8 cellular contexts compared by ENCODE assay signal in genomic region chr20:58233881-58234528, GRCh38. TPM values are rescaled to one million over a fixed set of nuclear protein-coding genes. Genes with fewer than 3 reads are reported as not detected.
A peak's percentile ranks its signal among the peaks of the same experiment; 100 is the strongest.
DNase-seq lines count a peak whose midpoint lies in the region; ATAC-seq and TF ChIP-seq lines count a peak whose summit lies in the region.

No MANE protein-coding gene starts in this region.

- H3K79me2 ChIP-seq in neural progenitor cell (ENCODE audit: low read depth) = no peaks in the 10 kb centered on the region

- H3K27me3 Mint-ChIP-seq in chondrocyte (ENCODE audit: low read depth) (peaks cover 10% of the 10 kb centered on the region), neural progenitor cell (ENCODE audit: insufficient read depth, low read depth) (peaks cover 20% of the 10 kb centered on the region)

- DNase-seq in NCI-H748 (lab: John Stamatoyannopoulos, UW; ENCODE audit: unreplicated experiment) = peak; percentile 8
- no peak for DNase-seq in NCI-H748 treated with DMSO at 0.1 percent for 48 hours (lab: John Stamatoyannopoulos, UW)
- peak; percentile 58 for DNase-seq in T-helper 9 cell
- DNase-seq in chondrocyte (ENCODE audit: low spot score) = no peak
- peak; percentile 72 for DNase-seq in neural progenitor cell (ENCODE audit: low spot score)
- DNase-seq in H4 (ENCODE audit: low spot score) = no peak

- no peak overlapping the region for H3K9ac ChIP-seq in neural progenitor cell

- no peak overlapping the region for H3K4me3 ChIP-seq in neural progenitor cell

- H3K4me1 Mint-ChIP-seq in chondrocyte (ENCODE audit: low read depth) (peaks cover 28% of the 10 kb centered on the region), neural progenitor cell (peaks cover 18% of the 10 kb centered on the region)

- peak; percentile 83 for TF ChIP-seq CTCF in chondrocyte (IDR thresholded peaks at IDR 0.05)
- peak; percentile 91 for TF ChIP-seq CTCF in neural progenitor cell (IDR thresholded peaks at IDR 0.05)

- H3K4me3 Mint-ChIP-seq in chondrocyte (ENCODE audit: unreplicated experiment) (no peak overlapping the region), neural progenitor cell (no peak overlapping the region)

- peaks cover 8% of the 10 kb centered on the region for H3K4me1 ChIP-seq in neural progenitor cell

- H2AFZ ChIP-seq in neural progenitor cell (replicated peaks) = no peak overlapping the region

- H3K9me3 Mint-ChIP-seq in chondrocyte (ENCODE audit: low read depth) (no peaks in the 10 kb centered on the region), neural progenitor cell (no peaks in the 10 kb centered on the region)

- no peaks in the 10 kb centered on the region for H3K9me3 ChIP-seq in neural progenitor cell (ENCODE audit: low read depth)

- H3K36me3 Mint-ChIP-seq in chondrocyte (ENCODE audit: low read depth) = peaks cover 3% of the 10 kb centered on the region
- H3K36me3 Mint-ChIP-seq in neural progenitor cell = peaks cover 3% of the 10 kb centered on the region

- H3K27ac Mint-ChIP-seq in chondrocyte (ENCODE audit: unreplicated experiment) (no peak overlapping the region), neural progenitor cell (no peak overlapping the region)

- H3K36me3 ChIP-seq in neural progenitor cell = no peaks in the 10 kb centered on the region

- ATAC-seq in HG02678 (IDR thresholded peaks at IDR 0.05; ENCODE audit: unreplicated experiment) (no peak), HG03521 (IDR thresholded peaks at IDR 0.05; ENCODE audit: unreplicated experiment) (no peak)

- no peak overlapping the region for H3K27ac ChIP-seq in neural progenitor cell

- H3K27me3 ChIP-seq in neural progenitor cell = peaks cover 44% of the 10 kb centered on the region

- peaks cover 24% of the 10 kb centered on the region for H4K20me1 ChIP-seq in neural progenitor cell (ENCODE audit: low read depth)

- peaks cover 9% of the 10 kb centered on the region for H3F3A ChIP-seq in neural progenitor cell (ENCODE audit: low read depth)

- H3K4me2 ChIP-seq in neural progenitor cell = no peak overlapping the region

RNA-seq across cellular contexts. Expression of gene ANKRD60, which starts 5.6 kb away (rescaled TPM):
- total RNA-seq in chondrocyte (not detected in 3 replicates), neural progenitor cell (ENCODE audit: low replicate concordance) (not detected in 2 replicates)
- not detected in 2 replicates for total RNA-seq in H4 (2014; rRNA removed; shearing (Covaris generic))

Comparison
In these comparisons a context has a peak if more than half of its experiments do, and no peak if none do; other contexts are left out.
1. DNase-seq: peak in NCI-H748 (single experiment), T-helper 9 cell (single experiment) and neural progenitor cell (single experiment); none in NCI-H748 treated with DMSO at 0.1 percent for 48 hours (single experiment), chondrocyte (single experiment) and H4 (single experiment).